Comparison of ENCODE assay signal across 9 cellular contexts in the genomic region with DNA sequence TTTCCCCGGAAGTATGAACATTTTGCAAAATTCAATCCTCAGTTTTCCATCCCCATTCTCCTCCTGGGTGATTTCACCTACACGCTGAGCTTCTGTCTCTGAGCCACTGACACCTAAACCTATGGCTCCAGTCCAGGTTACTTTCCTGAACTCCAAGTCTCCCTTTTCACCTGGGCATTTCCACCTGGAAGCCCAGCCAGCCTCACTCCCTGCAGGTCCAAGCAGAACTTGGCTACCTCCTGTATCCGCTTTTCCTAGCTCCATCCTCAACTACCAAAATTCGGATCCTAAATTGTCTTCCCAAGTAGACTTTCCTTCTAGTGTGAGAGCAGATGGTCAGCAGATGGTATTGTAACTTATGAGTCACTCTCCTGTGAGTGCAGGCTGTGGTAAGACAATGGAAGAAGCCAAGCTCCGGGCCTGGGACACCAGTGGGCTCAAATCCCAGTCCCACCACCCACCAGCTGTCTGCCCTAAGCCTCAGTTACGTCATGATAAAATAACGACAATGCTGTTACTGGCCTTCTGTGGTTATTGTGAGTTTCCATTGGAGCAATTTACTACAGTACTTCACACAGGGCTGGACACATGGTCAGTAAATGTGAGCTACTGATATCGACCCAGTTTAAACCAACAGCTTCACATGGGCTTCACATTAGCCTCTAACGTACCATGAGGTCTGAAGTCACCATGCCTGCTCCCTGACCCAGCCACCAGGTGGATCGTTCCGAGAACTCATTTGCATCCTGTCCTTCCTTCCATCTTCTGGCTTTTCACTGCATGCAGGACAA. TPM values are rescaled to one million over a fixed set of nuclear protein-coding genes. Genes with fewer than 3 reads are reported as not detected.
A peak's percentile ranks its signal among the peaks of the same experiment; 100 is the strongest.
DNase-seq lines count a peak whose midpoint lies in the region; ATAC-seq, FAIRE-seq and TF ChIP-seq lines count a peak whose summit lies in the region.
"Had no signal": no experiment of that assay in that cellular context is flagged by ENCODE, and none has a peak within 500 bp of the region (broad histone marks: within the 10 kb centered on the region; RNA-seq: fewer than 3 reads in every experiment).

No MANE protein-coding gene starts in this region.

- no peak for TF ChIP-seq CTCF in RWPE2 (IDR thresholded peaks at IDR 0.05; ENCODE audit: poor library complexity, severe bottlenecking)

- peak; percentile 78 for ATAC-seq in RWPE2 (ENCODE audit: low read depth)

- no peak overlapping the region for H3K27ac ChIP-seq in RWPE2 (ENCODE audit: poor library complexity, severe bottlenecking)

- no peaks in the 10 kb centered on the region for H3K27me3 ChIP-seq in H7 (ENCODE audit: control insufficient read depth, insufficient read depth, low read length)
- no peaks in the 10 kb centered on the region for H3K27me3 ChIP-seq in RWPE2 (ENCODE audit: insufficient read depth, poor library complexity, severe bottlenecking)

- no peak for FAIRE-seq in GM19239 (lab: Jason Lieb, UNC)

- DNase-seq in H7: peak; percentile 19
- peak; percentile 19 for DNase-seq in RWPE2 (ENCODE audit: low spot score)
- DNase-seq in fibroblast of peridontal ligament (ENCODE audit: extremely low read depth): peak; percentile 100
- peak; percentile 97 for DNase-seq in skeletal muscle cell (ENCODE audit: low read depth)
- no peak for DNase-seq in 8988T
- no peak for DNase-seq in OCI-M2 (lab: John Stamatoyannopoulos, UW; ENCODE audit: unreplicated experiment)
- DNase-seq in GM19239 (ENCODE audit: insufficient read length, low spot score): no peak
- DNase-seq in globus pallidus (ENCODE audit: low spot score): no peak
- DNase-seq: activated CD8-positive, alpha-beta memory T cell treated with anti-CD3 and anti-CD28 coated beads, Interleukin-2, amount 50 U/mL, for 4 hours had no signal

- H3K9me3 ChIP-seq in RWPE2 (ENCODE audit: severe bottlenecking): no peaks in the 10 kb centered on the region

- peaks cover 6% of the 10 kb centered on the region for H3K4me1 ChIP-seq in RWPE2 (ENCODE audit: insufficient read depth, poor library complexity, severe bottlenecking)

- H3K36me3 ChIP-seq in H7 (replicated peaks; ENCODE audit: control insufficient read depth, insufficient read depth, low read length) (no peaks in the 10 kb centered on the region), RWPE2 (ENCODE audit: low read depth) (no peaks in the 10 kb centered on the region)

- H3K4me3 ChIP-seq in H7 (ENCODE audit: insufficient read depth, low read depth, low read length): no peak overlapping the region
- H3K4me3 ChIP-seq in RWPE2 (ENCODE audit: severe bottlenecking): no peak overlapping the region
- H3K4me3 ChIP-seq in skeletal muscle cell (ENCODE audit: low read depth, low read length): no peak overlapping the region

RNA-seq across cellular contexts. Expression of a gene that starts 33.3 kb away (rescaled TPM):
- under 0.01 and 0.03 TPM in 2 replicates for total RNA-seq in H7 (2014; rRNA removed; shearing (Covaris generic))

Comparison
In these comparisons a context has a peak if more than half of its experiments do, and no peak if none do; other contexts are left out.
1. DNase-seq: peak in H7 (single experiment), RWPE2 (single experiment), fibroblast of peridontal ligament (single experiment) and skeletal muscle cell (single experiment); none in 8988T (single experiment), OCI-M2 (single experiment), GM19239 (single experiment) and globus pallidus (single experiment).